Comparison of ENCODE assay signal across 8 cellular contexts in genomic region chr3:47802734-47803477, GRCh38. TPM values are rescaled to one million over a fixed set of nuclear protein-coding genes. Genes with fewer than 3 reads are reported as not detected.
A peak's percentile ranks its signal among the peaks of the same experiment; 100 is the strongest.
DNase-seq lines count a peak whose midpoint lies in the region; ATAC-seq and TF ChIP-seq lines count a peak whose summit lies in the region.

TSS of gene DHX30 (plus strand) at chr3:47803138. CDS start at chr3:47810684, 7,546 bp downstream.

- H4K5ac ChIP-seq in H9 (ENCODE audit: insufficient read length, low read depth, low read length), result peak within 1 kb of the TSS; percentile 9

- H3K4me3 ChIP-seq in GM06990 (replicated peaks; ENCODE audit: low read depth, low read length) (peak within 1 kb of the TSS; percentile 94), parathyroid adenoma (ENCODE audit: low read depth, low read length) (peak within 1 kb of the TSS; percentile 95), tibial artery (peak within 1 kb of the TSS; percentile 72 to 99)

- H4K20me1 ChIP-seq in H9 (ENCODE audit: control insufficient read depth, insufficient read depth, insufficient read length), result no peaks in the 10 kb centered on the region

- peak within 1 kb of the TSS; percentile 95 for H3K18ac ChIP-seq in H9 (ENCODE audit: insufficient read length, low read depth, low read length)

- peak within 1 kb of the TSS; percentile 95 to 100 (median 99) for H3K27ac Mint-ChIP-seq in H9
- peak within 1 kb of the TSS; percentile 96 for H3K27ac Mint-ChIP-seq in activated naive CD8-positive, alpha-beta T cell treated with anti-CD3 and anti-CD28 coated beads, Interleukin-2, amount 50 U/mL, for 24 hours

- H3K4ac ChIP-seq in H9 (ENCODE audit: low read depth, low read length), result peak within 1 kb of the TSS; percentile 68; the same call in 1 of the 2 replicates

- H3K9ac ChIP-seq in H9 (ENCODE audit: extremely low read depth, insufficient read length, low read length), result peak within 1 kb of the TSS; percentile 93
- peak within 1 kb of the TSS; percentile 55 for H3K9ac ChIP-seq in parathyroid adenoma

- no peaks in the 10 kb centered on the region for H3K27me3 Mint-ChIP-seq in H9 (ENCODE audit: low read depth)
- no peaks in the 10 kb centered on the region for H3K27me3 Mint-ChIP-seq in activated naive CD8-positive, alpha-beta T cell treated with anti-CD3 and anti-CD28 coated beads, Interleukin-2, amount 50 U/mL, for 24 hours

- H3K36me3 ChIP-seq in GM06990 (ENCODE audit: control insufficient read depth, insufficient read depth, low read length), result no peaks in the 10 kb centered on the region; the same call in 1 of the 2 replicates
- no peaks in the 10 kb centered on the region for H3K36me3 ChIP-seq in parathyroid adenoma (ENCODE audit: control insufficient read depth, insufficient read depth, low read length)
- H3K36me3 ChIP-seq in tibial artery, result peaks cover 10 to 30% (median 20%) of the 10 kb centered on the region in 3 donors

- DNase-seq in GM06990 (ENCODE audit: extremely low read depth, insufficient read length) (peak; percentile 90), H9 (peak; percentile 80), M059J (ENCODE audit: low read depth) (peak; percentile 77), T follicular helper cell (ENCODE audit: low read depth) (peak; percentile 75), Right ventricle myocardium superior (peak; percentile 94), tibial artery (peak; percentile 86 to 92)
- DNase-seq in activated naive CD8-positive, alpha-beta T cell treated with anti-CD3 and anti-CD28 coated beads, Interleukin-2, amount 50 U/mL, for 24 hours, result peak; percentile 89

- H3K9me3 ChIP-seq in H9 (ENCODE audit: control insufficient read depth, low read depth, low read length), result no peaks in the 10 kb centered on the region
- no peaks in the 10 kb centered on the region for H3K9me3 ChIP-seq in parathyroid adenoma (ENCODE audit: control insufficient read depth, low read length)
- H3K9me3 ChIP-seq in tibial artery, result no peaks in the 10 kb centered on the region

- no peak within 1 kb of the TSS for H4K8ac ChIP-seq in H9 (replicated peaks; ENCODE audit: insufficient read length, low read depth, low read length)

- H2BK12ac ChIP-seq in H9 (ENCODE audit: insufficient read length, low read depth, low read length), result no peak within 1 kb of the TSS

- H3K4me2 ChIP-seq in H9 (ENCODE audit: insufficient read depth, insufficient read length, low read length), result peak within 1 kb of the TSS; percentile 77
- H3K4me2 ChIP-seq in parathyroid adenoma (ENCODE audit: low read length), result peak within 1 kb of the TSS; percentile 100

- H3K4me1 Mint-ChIP-seq in H9, result peaks cover 15 to 20% of the 10 kb centered on the region in 2 experiments
- H3K4me1 Mint-ChIP-seq in activated naive CD8-positive, alpha-beta T cell treated with anti-CD3 and anti-CD28 coated beads, Interleukin-2, amount 50 U/mL, for 24 hours, result peaks cover 27% of the 10 kb centered on the region

- no peak within 1 kb of the TSS for H2BK15ac ChIP-seq in H9 (ENCODE audit: low read depth, low read length)

- no peak for TF ChIP-seq CTCF in GM06990 (IDR thresholded peaks at IDR 0.05; ENCODE audit: insufficient read depth, low read length, poor library complexity, severe bottlenecking)
- no peak for TF ChIP-seq CTCF in H9 (conservative IDR thresholded peaks at IDR 0.05)
- no peak for TF ChIP-seq CTCF in parathyroid adenoma (IDR thresholded peaks at IDR 0.05)
- TF ChIP-seq CTCF in tibial artery (IDR thresholded peaks at IDR 0.05), result no peak

- peak within 1 kb of the TSS; percentile 74 for H2BK120ac ChIP-seq in H9 (ENCODE audit: low read depth, low read length, poor library complexity, severe bottlenecking)

- no peaks in the 10 kb centered on the region for H3K9me3 Mint-ChIP-seq in H9
- H3K9me3 Mint-ChIP-seq in activated naive CD8-positive, alpha-beta T cell treated with anti-CD3 and anti-CD28 coated beads, Interleukin-2, amount 50 U/mL, for 24 hours, result no peaks in the 10 kb centered on the region

- H2AFZ ChIP-seq in H9 (ENCODE audit: low read length) (no peak within 1 kb of the TSS), parathyroid adenoma (peak within 1 kb of the TSS; percentile 90)

- H4K91ac ChIP-seq in H9 (ENCODE audit: insufficient read length, low read depth, low read length), result no peak within 1 kb of the TSS

- H2BK5ac ChIP-seq in H9 (ENCODE audit: insufficient read length, low read length), result no peak within 1 kb of the TSS

- H3K36me3 Mint-ChIP-seq in H9 (ENCODE audit: insufficient read depth in 1 of 3, low read depth in 3 of 3), result peaks cover 10 to 17% (median 13%) of the 10 kb centered on the region in 3 experiments; a peak in 6 of 7 replicates
- H3K36me3 Mint-ChIP-seq in activated naive CD8-positive, alpha-beta T cell treated with anti-CD3 and anti-CD28 coated beads, Interleukin-2, amount 50 U/mL, for 24 hours (ENCODE audit: low read depth), result no peaks in the 10 kb centered on the region

- H2BK20ac ChIP-seq in H9 (ENCODE audit: low read depth, low read length, poor library complexity, severe bottlenecking), result no peak within 1 kb of the TSS

- peak within 1 kb of the TSS; percentile 95 to 99 for H3K4me3 Mint-ChIP-seq in H9
- peak within 1 kb of the TSS; percentile 96 for H3K4me3 Mint-ChIP-seq in activated naive CD8-positive, alpha-beta T cell treated with anti-CD3 and anti-CD28 coated beads, Interleukin-2, amount 50 U/mL, for 24 hours

- peaks cover 10% of the 10 kb centered on the region for H3K23me2 ChIP-seq in H9 (ENCODE audit: insufficient read length, low read depth, low read length, poor library complexity, severe bottlenecking)

- no peak within 1 kb of the TSS for H2AK5ac ChIP-seq in H9 (ENCODE audit: insufficient read length, low read length)

- intact Hi-C loops in Right ventricle myocardium superior (cut with DNase I), result no loop called here
- intact Hi-C loops in tibial artery (cut with DNase I; ENCODE audit: low total_unique reads), result no loop called here

- H3K4me1 ChIP-seq in H9 (ENCODE audit: insufficient read depth, low read length) (no peaks in the 10 kb centered on the region), parathyroid adenoma (peaks cover 4% of the 10 kb centered on the region), tibial artery (peaks cover 0 to 20% (median 17%) of the 10 kb centered on the region in 4 donors)

- H3T11ph ChIP-seq in H9 (ENCODE audit: low read length), result no peak within 1 kb of the TSS

- H3K79me2 ChIP-seq in H9 (ENCODE audit: insufficient read depth, low read length) (peaks cover 8% of the 10 kb centered on the region; the same call in 1 of the 2 replicates), parathyroid adenoma (peaks cover 28% of the 10 kb centered on the region)

- H3K56ac ChIP-seq in H9 (ENCODE audit: insufficient read length, low read depth, low read length), result no peak within 1 kb of the TSS

- H3K27me3 ChIP-seq in GM06990 (replicated peaks; ENCODE audit: control insufficient read depth, insufficient read depth, low read length), result no peaks in the 10 kb centered on the region
- H3K27me3 ChIP-seq in H9 (ENCODE audit: insufficient read depth, low read length), result no peaks in the 10 kb centered on the region
- H3K27me3 ChIP-seq in parathyroid adenoma (ENCODE audit: control insufficient read depth, insufficient read depth, low read length), result no peaks in the 10 kb centered on the region
- H3K27me3 ChIP-seq in tibial artery, result no peaks in the 10 kb centered on the region

- H3K23ac ChIP-seq in H9 (ENCODE audit: insufficient read length, low read depth, low read length), result no peak within 1 kb of the TSS

- ATAC-seq in activated naive CD8-positive, alpha-beta T cell treated with anti-CD3 and anti-CD28 coated beads, Interleukin-2, amount 50 U/mL, for 24 hours, result peak; percentile 95
- ATAC-seq in Right ventricle myocardium superior (ENCODE audit: poor library complexity), result peak; percentile 96

- H3K14ac ChIP-seq in H9 (ENCODE audit: insufficient read depth, low read length), result peak within 1 kb of the TSS; percentile 96

- peaks cover 5% of the 10 kb centered on the region for H3K79me1 ChIP-seq in H9 (ENCODE audit: insufficient read depth, low read depth, low read length, poor library complexity, severe bottlenecking)

- H3K27ac ChIP-seq in H9 (ENCODE audit: insufficient read length, low read depth, low read length), result peak within 1 kb of the TSS; percentile 4
- peak within 1 kb of the TSS; percentile 77 for H3K27ac ChIP-seq in parathyroid adenoma
- H3K27ac ChIP-seq in tibial artery, result peak within 1 kb of the TSS; percentile 92 to 98

- WGBS in H9 (ENCODE audit: extremely low coverage, insufficient read length, low lambda C conversion rate), result no CpG with 5 or more reads among the region's 90 CpGs

RNA-seq across cellular contexts. Expression of gene DHX30, which starts in this region (rescaled TPM):
- 107 TPM in 2 replicates for total RNA-seq in H9 (2021)
- 35.0 and 45.2 TPM in 2 replicates for total RNA-seq in M059J (2014; rRNA removed; shearing (Covaris generic))
- total RNA-seq in Right ventricle myocardium superior, result 45.3 TPM

Comparison
In these comparisons a context has a peak if more than half of its experiments do, and no peak if none do; other contexts are left out.
1. Peak in every context shown above with its lines: DNase-seq, ATAC-seq, H3K4me3 ChIP-seq and H3K27ac ChIP-seq.
2. H3K27ac ChIP-seq: peak in every context shown above with its lines; median percentile 95 in tibial artery; 77 in parathyroid adenoma; 4 in H9.